21 cellular contexts compared by ENCODE assay signal in the genomic region with DNA sequence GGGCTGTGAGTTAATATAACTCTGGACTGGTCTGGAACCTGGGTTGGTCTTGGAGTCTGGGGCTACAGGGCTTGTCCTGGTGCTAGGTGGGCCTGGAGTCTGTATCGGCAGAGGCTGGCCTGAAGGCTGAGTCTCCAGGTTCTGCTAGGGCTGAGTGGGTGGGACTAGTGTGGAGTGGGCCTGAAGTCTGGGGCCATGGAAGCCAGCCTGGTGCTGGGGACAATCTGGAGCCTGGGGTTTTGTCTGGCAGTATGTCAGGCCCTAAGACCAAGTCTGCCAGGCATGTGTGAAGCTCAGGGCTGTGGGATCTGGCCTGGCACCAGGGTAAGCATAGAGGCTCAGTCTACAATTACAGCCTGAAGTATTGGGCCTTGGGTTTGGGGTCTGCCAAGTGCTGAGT.
"Had no signal": no experiment of that assay in that cellular context is flagged by ENCODE, and none has a peak within 500 bp of the region (broad histone marks: within the 10 kb centered on the region; RNA-seq: fewer than 3 reads in every experiment).

No MANE protein-coding gene starts in this region.

- H3K27me3 Mint-ChIP-seq: IgD-negative memory B cell had no signal

- H3K36me3 Mint-ChIP-seq: IgD-negative memory B cell had no signal

- H3K4me3 Mint-ChIP-seq: IgD-negative memory B cell had no signal

- H3K4me3 ChIP-seq: K562, SJCRH30 had no signal

- H3K27me3 ChIP-seq: SJCRH30 had no signal

- H3K9me3 ChIP-seq: SJCRH30 had no signal

- H3K4me1 Mint-ChIP-seq: IgD-negative memory B cell had no signal

- H3K4me1 ChIP-seq: SJCRH30 had no signal

- DNase-seq: Kasumi-1, MM.1S, NCI-H1105, NCI-H1417, NCI-H1436 treated with DMSO at 0.1 percent for 48 hours, NCI-H1694, NCI-H187 treated with DMSO at 0.1 percent for 48 hours, NCI-H2029 treated with DMSO at 0.1 percent for 48 hours, NCI-H2171 treated with DMSO at 0.1 percent for 48 hours, NCI-H2227 treated with DMSO at 0.1 percent for 48 hours, NCI-H510A, NCI-H524 treated with DMSO at 0.1 percent for 48 hours, NCI-H69, NCI-H774, RPMI8226, SHP77 treated with DMSO at 0.1 percent for 48 hours, SJCRH30 had no signal

- ATAC-seq: HepG2, K562, SK-N-SH treated with all-trans-retinoic acid at 6 μM for 48 hours had no signal

- H3K36me3 ChIP-seq: SJCRH30 had no signal

- H3K27ac Mint-ChIP-seq: IgD-negative memory B cell had no signal
